Comparison of ENCODE assay signal across 22 cellular contexts in genomic region chr3:54780336-54780735, GRCh38.
DNase-seq lines count a peak whose midpoint lies in the region; ATAC-seq, FAIRE-seq and TF ChIP-seq lines count a peak whose summit lies in the region.
"Had no signal": no experiment of that assay in that cellular context is flagged by ENCODE, and none has a peak within 500 bp of the region (broad histone marks: within the 10 kb centered on the region; RNA-seq: fewer than 3 reads in every experiment).

No MANE protein-coding gene starts in this region.

- H2AFZ ChIP-seq in astrocyte (ENCODE audit: low read depth, low read length) (no peak overlapping the region), mesenchymal stem cell (ENCODE audit: low read depth, low read length) (no peak overlapping the region), hepatocyte (no peak overlapping the region)
- H2AFZ ChIP-seq: GM23338 had no signal

- H4K8ac ChIP-seq in mesenchymal stem cell (ENCODE audit: low read length): no peak overlapping the region

- no peaks in the 10 kb centered on the region for H3K36me3 Mint-ChIP-seq in astrocyte (ENCODE audit: low read depth, unreplicated experiment)
- H3K36me3 Mint-ChIP-seq: CD14-positive monocyte; CD4-positive, alpha-beta memory T cell had no signal

- no peaks in the 10 kb centered on the region for H3K36me3 ChIP-seq in astrocyte (ENCODE audit: insufficient read depth, low read length)
- H3K36me3 ChIP-seq in mesenchymal stem cell (ENCODE audit: control insufficient read depth in 1 of 2, insufficient read depth in 2 of 2, low read depth in 1 of 2, low read length in 2 of 2): no peaks in the 10 kb centered on the region
- H3K36me3 ChIP-seq in hepatocyte (replicated peaks; ENCODE audit: insufficient read depth, low read depth): no peaks in the 10 kb centered on the region
- H3K36me3 ChIP-seq: BLaER1 had no signal

- no peak overlapping the region for H3K27ac Mint-ChIP-seq in astrocyte (ENCODE audit: unreplicated experiment)
- H3K27ac Mint-ChIP-seq: CD14-positive monocyte; CD4-positive, alpha-beta memory T cell; GM23338 had no signal

- no peak overlapping the region for H3K14ac ChIP-seq in mesenchymal stem cell (ENCODE audit: low read length in 2 of 2)

- peaks cover 7% of the 10 kb centered on the region for H3K27me3 Mint-ChIP-seq in astrocyte (ENCODE audit: low read depth, unreplicated experiment)

- DNase-seq in AG09309 (ENCODE audit: low read depth) (peak; percentile 45), EH (ENCODE audit: low read depth) (peak; percentile 67), astrocyte (ENCODE audit: low read depth) (peak; percentile 63), mesenchymal stem cell (peak; percentile 15), AML-193 (lab: John Stamatoyannopoulos, UW) (no peak), hepatocyte (ENCODE audit: low spot score) (no peak), DMS153 (lab: John Stamatoyannopoulos, UW) (no peak)
- DNase-seq: CD4-positive, alpha-beta memory T cell; DND-41; HCEC 1CT; IMR-90 had no signal

- no peaks in the 10 kb centered on the region for H3K9me3 ChIP-seq in astrocyte (ENCODE audit: insufficient read depth, low read depth, low read length)
- no peaks in the 10 kb centered on the region for H3K9me3 ChIP-seq in mesenchymal stem cell (ENCODE audit: control insufficient read depth, low read length)
- no peaks in the 10 kb centered on the region for H3K9me3 ChIP-seq in hepatocyte (ENCODE audit: low read depth)
- H3K9me3 ChIP-seq: A549, BLaER1 had no signal

- no peak overlapping the region for H3K4me3 Mint-ChIP-seq in astrocyte (ENCODE audit: unreplicated experiment)
- H3K4me3 Mint-ChIP-seq: CD14-positive monocyte; CD4-positive, alpha-beta memory T cell; GM23338 had no signal

- H3K4me1 ChIP-seq in astrocyte (ENCODE audit: insufficient read depth, low read length) (no peaks in the 10 kb centered on the region), mesenchymal stem cell (ENCODE audit: control insufficient read depth, insufficient read depth, low read depth, low read length) (no peaks in the 10 kb centered on the region), hepatocyte (ENCODE audit: insufficient read depth) (no peaks in the 10 kb centered on the region)
- H3K4me1 ChIP-seq: A549, BLaER1 had no signal

- no peaks in the 10 kb centered on the region for H3K9me3 Mint-ChIP-seq in astrocyte (ENCODE audit: unreplicated experiment)
- H3K9me3 Mint-ChIP-seq: GM23338 had no signal

- H3K4me1 Mint-ChIP-seq in astrocyte (ENCODE audit: low read depth, unreplicated experiment): peaks cover 9% of the 10 kb centered on the region
- H3K4me1 Mint-ChIP-seq: CD14-positive monocyte; CD4-positive, alpha-beta memory T cell had no signal

- H2AK5ac ChIP-seq in mesenchymal stem cell (ENCODE audit: low read length, severe bottlenecking): no peak overlapping the region

- H3K4me3 ChIP-seq in AG09309 (ENCODE audit: control insufficient read depth, low read depth, low read length): no peak overlapping the region
- H3K4me3 ChIP-seq in astrocyte (ENCODE audit: insufficient read depth, low read depth, low read length): no peak overlapping the region
- H3K4me3 ChIP-seq in mesenchymal stem cell (ENCODE audit: insufficient read depth in 1 of 2, low read depth in 1 of 2, low read length in 2 of 2): no peak overlapping the region
- no peak overlapping the region for H3K4me3 ChIP-seq in hepatocyte
- H3K4me3 ChIP-seq: A549, BLaER1, GM23338, K562 had no signal

- no peak for ATAC-seq in HG03520 (IDR thresholded peaks at IDR 0.05; ENCODE audit: unreplicated experiment)
- ATAC-seq: A549, GM23338, K562 had no signal

- H3K79me2 ChIP-seq in astrocyte (ENCODE audit: insufficient read depth, low read length): no peaks in the 10 kb centered on the region
- H3K79me2 ChIP-seq in hepatocyte: no peaks in the 10 kb centered on the region

- peaks cover 3% of the 10 kb centered on the region for H3K27me3 ChIP-seq in astrocyte (ENCODE audit: insufficient read depth, low read length)
- H3K27me3 ChIP-seq in mesenchymal stem cell (ENCODE audit: control insufficient read depth in 1 of 2, insufficient read depth in 1 of 2, low read length in 2 of 2): no peaks in the 10 kb centered on the region
- H3K27me3 ChIP-seq in hepatocyte: peaks cover 4% of the 10 kb centered on the region
- H3K27me3 ChIP-seq: BLaER1 had no signal

- no peak overlapping the region for H4K91ac ChIP-seq in mesenchymal stem cell (ENCODE audit: low read length)

- H3K79me1 ChIP-seq in mesenchymal stem cell (replicated peaks; ENCODE audit: low read length, poor library complexity, severe bottlenecking): no peaks in the 10 kb centered on the region

- no peak overlapping the region for H2BK12ac ChIP-seq in mesenchymal stem cell (ENCODE audit: low read length in 2 of 2)

- H2BK120ac ChIP-seq in mesenchymal stem cell (ENCODE audit: low read depth, low read length): no peak overlapping the region

- no peak overlapping the region for H3K18ac ChIP-seq in mesenchymal stem cell (ENCODE audit: low read depth in 1 of 2, low read length in 2 of 2)

- H3K23ac ChIP-seq in mesenchymal stem cell (ENCODE audit: low read length in 2 of 2): no peak overlapping the region

- H3K4me2 ChIP-seq in astrocyte (ENCODE audit: low read length) (no peak overlapping the region), mesenchymal stem cell (ENCODE audit: low read length, poor library complexity, severe bottlenecking) (no peak overlapping the region), hepatocyte (no peak overlapping the region)
- H3K4me2 ChIP-seq: A549, BLaER1, GM23338 had no signal

- TF ChIP-seq CTCF in AG09309 (IDR thresholded peaks at IDR 0.05; ENCODE audit: control insufficient read depth, insufficient read depth, low read depth, low read length, missing control alignments) (no peak), astrocyte (IDR thresholded peaks at IDR 0.05; ENCODE audit: insufficient read depth, low read depth, low read length) (no peak), hepatocyte (IDR thresholded peaks at IDR 0.05; ENCODE audit: poor library complexity) (no peak)

- H2BK5ac ChIP-seq in mesenchymal stem cell (ENCODE audit: low read depth, low read length, poor library complexity, severe bottlenecking): no peak overlapping the region

- no peak overlapping the region for H3K27ac ChIP-seq in astrocyte (ENCODE audit: low read depth, low read length)
- H3K27ac ChIP-seq in mesenchymal stem cell (ENCODE audit: low read length, poor library complexity, severe bottlenecking): no peak overlapping the region
- no peak overlapping the region for H3K27ac ChIP-seq in hepatocyte
- H3K27ac ChIP-seq: 22Rv1, A549, BLaER1 had no signal

- no peak overlapping the region for H3K4ac ChIP-seq in mesenchymal stem cell (ENCODE audit: low read depth in 1 of 2, low read length in 2 of 2)

- H3K9ac ChIP-seq in astrocyte (ENCODE audit: low read length): no peak overlapping the region
- H3K9ac ChIP-seq in mesenchymal stem cell (ENCODE audit: low read length): no peak overlapping the region
- H3K9ac ChIP-seq: BLaER1 had no signal

- no peak overlapping the region for H2BK15ac ChIP-seq in mesenchymal stem cell (ENCODE audit: low read depth, poor library complexity, severe bottlenecking)

- no peaks in the 10 kb centered on the region for H3K9me2 ChIP-seq in hepatocyte (replicated peaks; ENCODE audit: insufficient read depth)

- no peaks in the 10 kb centered on the region for H4K20me1 ChIP-seq in astrocyte (ENCODE audit: insufficient read depth, low read length)
- no peaks in the 10 kb centered on the region for H4K20me1 ChIP-seq in hepatocyte (ENCODE audit: insufficient read depth, poor library complexity, severe bottlenecking)
- H4K20me1 ChIP-seq: BLaER1 had no signal

- no peak for FAIRE-seq in astrocyte (lab: Jason Lieb, UNC)
- FAIRE-seq: A549, G401.6, GM12892, H54, HTR-8/SVneo, K562 had no signal

Comparison
In these comparisons a context has a peak if more than half of its experiments do, and no peak if none do; other contexts are left out.
1. DNase-seq: peak in AG09309 (single experiment), EH (single experiment), astrocyte (single experiment) and mesenchymal stem cell (single experiment); none in AML-193 (0 of 2), hepatocyte (single experiment) and DMS153 (single experiment).